ENCODE assay signal across 14 cellular contexts in genomic region chr6:134676307-134677281, GRCh38.
A peak's percentile ranks its signal among the peaks of the same experiment; 100 is the strongest.
DNase-seq lines count a peak whose midpoint lies in the region; ATAC-seq and TF ChIP-seq lines count a peak whose summit lies in the region.
"Had no signal": no experiment of that assay in that cellular context is flagged by ENCODE, and none has a peak within 500 bp of the region (broad histone marks: within the 10 kb centered on the region; RNA-seq: fewer than 3 reads in every experiment).

No MANE protein-coding gene starts in this region.

- H3K4me3 ChIP-seq in body of pancreas = no peak overlapping the region
- H3K4me3 ChIP-seq in BE2C (ENCODE audit: low read depth, low read length) = no peak overlapping the region
- H3K4me3 ChIP-seq in CD4-positive, alpha-beta memory T cell (ENCODE audit: low read length in 2 of 2) = no peak overlapping the region
- H3K4me3 ChIP-seq: GM12878, heart left ventricle had no signal

- ATAC-seq in body of pancreas = peak; percentile 52
- ATAC-seq: GM12878, HepG2 had no signal

- peak; percentile 93 for DNase-seq in DMS153 (lab: John Stamatoyannopoulos, UW)
- DNase-seq in NCI-H187 treated with DMSO at 0.1 percent for 48 hours (lab: John Stamatoyannopoulos, UW) = peak; percentile 47
- DNase-seq in body of pancreas = peak in 1 of 4 donors; percentile 13
- peak; percentile 51 to 89 for DNase-seq in lung microvascular endothelial cell (ENCODE audit: low read depth in 2 of 2)
- no peak for DNase-seq in BE2C
- DNase-seq in activated effector memory CD4-positive, alpha-beta T cell treated with Interleukin-2 at 50 U/mL for 16 hours = no peak
- DNase-seq in CD4-positive, alpha-beta memory T cell = no peak
- DNase-seq in amniotic stem cell (lab: John Stamatoyannopoulos, UW) = no peak
- DNase-seq: heart left ventricle; stimulated activated CD4-positive, alpha-beta T cell treated with anti-CD3 and anti-CD28 coated beads, Interleukin-12 subunit alpha, Interleukin-12 subunit beta, amount 100 ng/mL, for 4 hours; stimulated activated naive CD4-positive, alpha-beta T cell treated with Interleukin-2 at 50 U/mL for 16 hours had no signal

- no peaks in the 10 kb centered on the region for H3K36me3 ChIP-seq in body of pancreas (replicated peaks in 1 of 2; ENCODE audit: insufficient read depth in 1 of 2, low read depth in 2 of 2)
- no peaks in the 10 kb centered on the region for H3K36me3 ChIP-seq in BE2C
- no peaks in the 10 kb centered on the region for H3K36me3 ChIP-seq in CD4-positive, alpha-beta memory T cell (ENCODE audit: insufficient read depth, low read length)
- H3K36me3 ChIP-seq: heart left ventricle had no signal

- intact Hi-C loops in body of pancreas (cut with DNase I) = no loop called here
- intact Hi-C loops in CD4-positive, alpha-beta memory T cell (cut with micrococcal nuclease) = no loop called here

- no peak for TF ChIP-seq POLR2A in body of pancreas (IDR thresholded peaks at IDR 0.05)

- TF ChIP-seq CTCF in body of pancreas (IDR thresholded peaks at IDR 0.05) = peak in 1 of 7 experiments; percentile 24
- no peak for TF ChIP-seq CTCF in BE2C (IDR thresholded peaks at IDR 0.05; ENCODE audit: low read depth, low read length)

- no peak overlapping the region for H3K27ac Mint-ChIP-seq in CD4-positive, alpha-beta memory T cell
- H3K27ac Mint-ChIP-seq: T-helper 1 cell treated with Interleukin-12 subunit alpha and Interleukin-12 subunit beta and Interleukin-4 antibody, amounts not matched to agents 30 μg/mL and 1 μg/mL, for 36 hours had no signal

- H3K27ac ChIP-seq in body of pancreas = no peak overlapping the region
- H3K27ac ChIP-seq in CD4-positive, alpha-beta memory T cell (ENCODE audit: low read depth, low read length) = no peak overlapping the region
- H3K27ac ChIP-seq: heart left ventricle had no signal

- H3K4me1 ChIP-seq in body of pancreas = peaks cover 12% of the 10 kb centered on the region
- H3K4me1 ChIP-seq in BE2C = peaks cover 3% of the 10 kb centered on the region
- no peaks in the 10 kb centered on the region for H3K4me1 ChIP-seq in CD4-positive, alpha-beta memory T cell (ENCODE audit: insufficient read depth, low read length)

- CTCF ChIA-PET in CD4-positive, alpha-beta memory T cell (lab: Charles Lee; ENCODE audit: partially characterized antibody) = no interaction called here

- H3K9me3 Mint-ChIP-seq in CD4-positive, alpha-beta memory T cell = no peaks in the 10 kb centered on the region
- H3K9me3 Mint-ChIP-seq: T-helper 1 cell treated with Interleukin-12 subunit alpha and Interleukin-12 subunit beta and Interleukin-4 antibody, amounts not matched to agents 30 μg/mL and 1 μg/mL, for 36 hours had no signal

- WGBS in body of pancreas, 2 donors = 63 to 66% methylated on average over 6 of the region's 6 CpGs

- H3K9me3 ChIP-seq in body of pancreas (no peaks in the 10 kb centered on the region), BE2C (no peaks in the 10 kb centered on the region)
- H3K9me3 ChIP-seq in CD4-positive, alpha-beta memory T cell (ENCODE audit: control insufficient read depth in 1 of 2, low read length in 2 of 2) = no peaks in the 10 kb centered on the region
- H3K9me3 ChIP-seq: heart left ventricle had no signal

- H3K27me3 ChIP-seq in body of pancreas = no peaks in the 10 kb centered on the region
- H3K27me3 ChIP-seq in BE2C = no peaks in the 10 kb centered on the region
- no peaks in the 10 kb centered on the region for H3K27me3 ChIP-seq in CD4-positive, alpha-beta memory T cell (ENCODE audit: insufficient read depth, low read length)
- H3K27me3 ChIP-seq: heart left ventricle had no signal

- peaks cover 0 to 4% of the 10 kb centered on the region in 2 donors for H3K27me3 Mint-ChIP-seq in CD4-positive, alpha-beta memory T cell

- H3K36me3 Mint-ChIP-seq in CD4-positive, alpha-beta memory T cell = no peaks in the 10 kb centered on the region

- H3K4me3 Mint-ChIP-seq in CD4-positive, alpha-beta memory T cell = no peak overlapping the region
- H3K4me3 Mint-ChIP-seq: T-helper 1 cell treated with Interleukin-12 subunit alpha and Interleukin-12 subunit beta and Interleukin-4 antibody, amounts not matched to agents 30 μg/mL and 1 μg/mL, for 36 hours had no signal

- no peaks in the 10 kb centered on the region for H3K4me1 Mint-ChIP-seq in CD4-positive, alpha-beta memory T cell

- POLR2A ChIA-PET in CD4-positive, alpha-beta memory T cell (lab: Charles Lee; ENCODE audit: partially characterized antibody) = no interaction called here

Comparison
In these comparisons a context has a peak if more than half of its experiments do, and no peak if none do; other contexts are left out.
1. DNase-seq: peak in DMS153 (single experiment), NCI-H187 treated with DMSO at 0.1 percent for 48 hours (single experiment) and lung microvascular endothelial cell (2 of 2); none in BE2C (single experiment), activated effector memory CD4-positive, alpha-beta T cell treated with Interleukin-2 at 50 U/mL for 16 hours (single experiment), CD4-positive, alpha-beta memory T cell (0 of 5) and amniotic stem cell (single experiment).